Comparison of ENCODE assay signal across 17 cellular contexts in the genomic region with DNA sequence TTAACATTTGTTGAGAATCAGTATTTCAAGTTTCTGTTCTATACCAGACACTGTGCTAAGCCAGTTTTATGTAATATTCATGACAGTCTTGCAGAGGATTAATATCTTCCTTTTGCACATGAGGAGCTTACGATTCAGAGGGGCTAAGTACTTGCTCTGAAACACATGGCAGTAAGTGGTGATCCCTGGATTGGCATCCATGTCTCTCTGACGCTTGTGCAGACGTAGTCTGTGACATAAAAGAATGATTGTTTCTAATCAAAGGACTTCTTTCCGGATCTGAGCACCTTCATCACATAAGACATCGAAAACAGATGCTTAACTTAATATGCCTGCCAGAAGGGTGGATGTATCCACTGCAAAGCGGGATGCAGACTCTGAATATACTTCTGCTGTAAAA.
DNase-seq lines count a peak whose midpoint lies in the region; ATAC-seq and TF ChIP-seq lines count a peak whose summit lies in the region.
"Had no signal": no experiment of that assay in that cellular context is flagged by ENCODE, and none has a peak within 500 bp of the region (broad histone marks: within the 10 kb centered on the region; RNA-seq: fewer than 3 reads in every experiment).

No MANE protein-coding gene starts in this region.

- no peaks in the 10 kb centered on the region for H3K9me2 ChIP-seq in GM23338 (ENCODE audit: insufficient read depth)

- no peak overlapping the region for H3K4me3 ChIP-seq in GM23338
- no peak overlapping the region for H3K4me3 ChIP-seq in smooth muscle cell
- H3K4me3 ChIP-seq: BLaER1 had no signal

- H3K4me1 ChIP-seq in GM23338 (ENCODE audit: insufficient read depth): peaks cover 17% of the 10 kb centered on the region
- no peaks in the 10 kb centered on the region for H3K4me1 ChIP-seq in smooth muscle cell (ENCODE audit: low read depth)

- H3F3A ChIP-seq in GM23338 (replicated peaks; ENCODE audit: low read depth) (no peaks in the 10 kb centered on the region), smooth muscle cell (ENCODE audit: low read depth) (peaks cover 13% of the 10 kb centered on the region)

- no peak overlapping the region for H3K4me3 Mint-ChIP-seq in GM23338
- H3K4me3 Mint-ChIP-seq: CD4-positive, alpha-beta T cell; H9 had no signal

- H3K9ac ChIP-seq in smooth muscle cell (ENCODE audit: low read depth): peak overlapping the region; percentile 8
- H3K9ac ChIP-seq: BLaER1, KMS-11 had no signal

- H3K27me3 Mint-ChIP-seq in GM23338 (ENCODE audit: insufficient read depth, low read depth, poor library complexity): peaks cover 2% of the 10 kb centered on the region
- H3K27me3 Mint-ChIP-seq: CD4-positive, alpha-beta T cell had no signal

- H3K4me1 Mint-ChIP-seq in GM23338: peaks cover 24% of the 10 kb centered on the region

- no peaks in the 10 kb centered on the region for H3K9me3 ChIP-seq in smooth muscle cell (replicated peaks; ENCODE audit: low read depth)
- H3K9me3 ChIP-seq: BLaER1, Caco-2 had no signal

- no peaks in the 10 kb centered on the region; the same call in 2 of the 3 replicates for H3K9me3 Mint-ChIP-seq in GM23338
- H3K9me3 Mint-ChIP-seq: H9 had no signal

- TF ChIP-seq CTCF in GM23338 (conservative IDR thresholded peaks at IDR 0.05; ENCODE audit: low read depth in 2 of 2): no peak
- TF ChIP-seq CTCF in smooth muscle cell (IDR thresholded peaks at IDR 0.05; ENCODE audit: borderline replicate concordance, insufficient read depth, poor library complexity, severe bottlenecking): no peak

- no peaks in the 10 kb centered on the region for H3K27me3 ChIP-seq in GM23338 (ENCODE audit: insufficient read depth)
- H3K27me3 ChIP-seq in smooth muscle cell (ENCODE audit: low read depth): no peaks in the 10 kb centered on the region
- H3K27me3 ChIP-seq: BLaER1 had no signal

- DNase-seq in GM23338 (ENCODE audit: low spot score) (no peak), NCI-H82 treated with DMSO at 0.1 percent for 48 hours (lab: John Stamatoyannopoulos, UW; ENCODE audit: unreplicated experiment) (peak; percentile 45), fibroblast of gingiva (ENCODE audit: low read depth) (peak; percentile 17), smooth muscle cell (lab: John Stamatoyannopoulos, UW; ENCODE audit: unreplicated experiment) (no peak), NCI-H2227 (lab: John Stamatoyannopoulos, UW; ENCODE audit: unreplicated experiment) (no peak), NAMALWA (ENCODE audit: low spot score) (no peak)
- DNase-seq: Caco-2; CD4-positive, alpha-beta T cell; DMS153; H9; NCI-H1105 treated with DMSO at 0.1 percent for 48 hours; NCI-H2029 treated with DMSO at 0.1 percent for 48 hours; NCI-H69 had no signal

- ATAC-seq in GM23338 (no peak), HG03342 (IDR thresholded peaks at IDR 0.05; ENCODE audit: unreplicated experiment) (no peak)
- ATAC-seq: Panc1 had no signal

- H3K4me2 ChIP-seq in GM23338 (no peak overlapping the region), smooth muscle cell (peak overlapping the region; percentile 72)
- H3K4me2 ChIP-seq: KMS-11 had no signal

- no peak overlapping the region for H2AFZ ChIP-seq in GM23338
- no peak overlapping the region for H2AFZ ChIP-seq in smooth muscle cell (ENCODE audit: low read depth)

- no peaks in the 10 kb centered on the region; the same call in 2 of the 3 replicates for H3K36me3 Mint-ChIP-seq in GM23338 (ENCODE audit: low read depth)

- H3K36me3 ChIP-seq in GM23338 (ENCODE audit: insufficient read depth) (no peaks in the 10 kb centered on the region), smooth muscle cell (ENCODE audit: low read depth) (no peaks in the 10 kb centered on the region)
- H3K36me3 ChIP-seq: BLaER1 had no signal

- WGBS in smooth muscle cell (ENCODE audit: low lambda C conversion rate): 40% methylated on average over 6 of the region's 6 CpGs

- H3K27ac ChIP-seq in GM23338 (ENCODE audit: low read depth) (peak overlapping the region; percentile 16; the same call in 1 of the 2 replicates), smooth muscle cell (ENCODE audit: low read depth) (peak overlapping the region; percentile 56)
- H3K27ac ChIP-seq: BLaER1, KMS-11 had no signal

- H3K79me2 ChIP-seq in GM23338 (replicated peaks; ENCODE audit: insufficient read depth) (peaks cover 31% of the 10 kb centered on the region), smooth muscle cell (ENCODE audit: low read depth) (peaks cover 73% of the 10 kb centered on the region)

- no peak overlapping the region for H3K27ac Mint-ChIP-seq in GM23338
- H3K27ac Mint-ChIP-seq: CD4-positive, alpha-beta T cell had no signal

- H4K20me1 ChIP-seq in GM23338 (replicated peaks; ENCODE audit: insufficient read depth) (no peaks in the 10 kb centered on the region), smooth muscle cell (ENCODE audit: low read depth) (no peaks in the 10 kb centered on the region)
- H4K20me1 ChIP-seq: BLaER1 had no signal

TF ChIP-seq in GM23338, 12 proteins besides CTCF, POLR2A, EP300 and RAD21 (continues in another document):
- no peak for TF ChIP-seq POLR2AphosphoS5 (IDR thresholded peaks at IDR 0.05; ENCODE audit: low read depth)
- no peak for TF ChIP-seq STAT1 (IDR thresholded peaks at IDR 0.05; ENCODE audit: unreplicated experiment)
- no peak for TF ChIP-seq ZNF114 (CRISPR knock-in tag; IDR thresholded peaks at IDR 0.05)
- TF ChIP-seq EZH2phosphoT487 (IDR thresholded peaks at IDR 0.05; ENCODE audit: unreplicated experiment): no peak
- no peak for TF ChIP-seq JUNB (IDR thresholded peaks at IDR 0.05; ENCODE audit: unreplicated experiment)
- TF ChIP-seq REST (IDR thresholded peaks at IDR 0.05; ENCODE audit: unreplicated experiment): no peak
- no peak for TF ChIP-seq CREB1 (CRISPR knock-in tag; IDR thresholded peaks at IDR 0.05; ENCODE audit: low read depth)
- TF ChIP-seq EZH2 (IDR thresholded peaks at IDR 0.05; ENCODE audit: low read depth, unreplicated experiment): no peak
- no peak for TF ChIP-seq NANOG (IDR thresholded peaks at IDR 0.05; ENCODE audit: borderline replicate concordance)
- TF ChIP-seq ETS1 (IDR thresholded peaks at IDR 0.05): no peak
- TF ChIP-seq ZNF331 (CRISPR knock-in tag; IDR thresholded peaks at IDR 0.05; ENCODE audit: low read depth): no peak

Comparison
In these comparisons a context has a peak if more than half of its experiments do, and no peak if none do; other contexts are left out.
1. DNase-seq: peak in NCI-H82 treated with DMSO at 0.1 percent for 48 hours (single experiment) and fibroblast of gingiva (single experiment); none in GM23338 (single experiment), smooth muscle cell (single experiment), NCI-H2227 (single experiment) and NAMALWA (single experiment).